ENCODE assay signal across 15 cellular contexts in genomic region chr20:54004397-54004940, GRCh38.
DNase-seq lines count a peak whose midpoint lies in the region; ATAC-seq lines count a peak whose summit lies in the region.
"Had no signal": no experiment of that assay in that cellular context is flagged by ENCODE, and none has a peak within 500 bp of the region (broad histone marks: within the 10 kb centered on the region; RNA-seq: fewer than 3 reads in every experiment).

No MANE protein-coding gene starts in this region.

- H4K8ac ChIP-seq in neuronal stem cell (ENCODE audit: low read depth, low read length): no peak overlapping the region

- H3K4me1 ChIP-seq in neuronal stem cell (ENCODE audit: control insufficient read depth in 2 of 2, insufficient read depth in 1 of 2, low read depth in 1 of 2, low read length in 2 of 2): no peaks in the 10 kb centered on the region
- H3K4me1 ChIP-seq: esophagus squamous epithelium, transverse colon had no signal

- H2BK12ac ChIP-seq in neuronal stem cell (ENCODE audit: low read length): no peak overlapping the region

- no peak for DNase-seq in neuronal stem cell (ENCODE audit: low spot score)
- DNase-seq in NCI-H2107 treated with DMSO at 0.1 percent for 48 hours (lab: John Stamatoyannopoulos, UW; ENCODE audit: unreplicated experiment): no peak
- DNase-seq in amygdala (lab: John Stamatoyannopoulos, UW): no peak
- DNase-seq in HT-29 (ENCODE audit: low spot score): no peak
- DNase-seq: activated CD4-positive, alpha-beta T cell treated with anti-CD3 and anti-CD28 coated beads, Interleukin-2, amount 10 ng/mL, durations not matched to agents 24 days and 14 days; esophagus squamous epithelium; kidney glomerular epithelial cell; NCI-H1694; occipital lobe; stimulated activated CD4-positive, alpha-beta T cell treated with anti-CD3 and anti-CD28 coated beads, Interleukin-2, amount 100 ng/mL, for 48 hours; transverse colon had no signal

- H3K23ac ChIP-seq in neuronal stem cell (ENCODE audit: low read depth, low read length, poor library complexity): no peak overlapping the region

- no peak overlapping the region for H3K4me3 ChIP-seq in neuronal stem cell (ENCODE audit: low read length in 2 of 2)
- H3K4me3 ChIP-seq: esophagus squamous epithelium, transverse colon had no signal

- peak overlapping the region; percentile 54 for H3K9ac ChIP-seq in neuronal stem cell (ENCODE audit: low read depth, low read length, poor library complexity)

- H3K18ac ChIP-seq in neuronal stem cell (ENCODE audit: low read length): no peak overlapping the region

- H2AFZ ChIP-seq in neuronal stem cell (ENCODE audit: low read length): no peak overlapping the region

- H4K91ac ChIP-seq in neuronal stem cell (ENCODE audit: low read depth, low read length, poor library complexity): no peak overlapping the region

- no peaks in the 10 kb centered on the region for H3K36me3 ChIP-seq in neuronal stem cell (replicated peaks in 1 of 2; ENCODE audit: control insufficient read depth in 2 of 2, insufficient read depth in 2 of 2, low read length in 2 of 2)
- H3K36me3 ChIP-seq: esophagus squamous epithelium, transverse colon had no signal

- H3K9me3 ChIP-seq in neuronal stem cell (replicated peaks in 1 of 2; ENCODE audit: control insufficient read depth in 2 of 2, insufficient read depth in 1 of 2, low read depth in 1 of 2, low read length in 2 of 2): peaks cover 0 to 2% of the 10 kb centered on the region in 2 donors

- no peaks in the 10 kb centered on the region for H3K79me1 ChIP-seq in neuronal stem cell (ENCODE audit: low read depth, low read length)

- peak; percentile 99 for ATAC-seq in GM18907 (IDR thresholded peaks at IDR 0.05; ENCODE audit: unreplicated experiment)
- ATAC-seq in GM21515 (IDR thresholded peaks at IDR 0.05; ENCODE audit: unreplicated experiment): peak; percentile 86
- peak; percentile 92 for ATAC-seq in HG03103 (IDR thresholded peaks at IDR 0.05; ENCODE audit: low read depth, unreplicated experiment)

- no peak overlapping the region for H2BK15ac ChIP-seq in neuronal stem cell (ENCODE audit: low read length)

- H3K27me3 ChIP-seq in neuronal stem cell (ENCODE audit: control insufficient read depth in 3 of 3, insufficient read depth in 3 of 3, low read depth in 1 of 3, low read length in 3 of 3): peaks cover 0 to 3% (median 0%) of the 10 kb centered on the region in 3 experiments
- H3K27me3 ChIP-seq: esophagus squamous epithelium, transverse colon had no signal

- H3K4ac ChIP-seq in neuronal stem cell (ENCODE audit: low read length): no peak overlapping the region

- no peak overlapping the region for H3K4me2 ChIP-seq in neuronal stem cell (ENCODE audit: insufficient read depth, low read length, poor library complexity, severe bottlenecking)

- H2BK120ac ChIP-seq in neuronal stem cell (ENCODE audit: low read depth, low read length): no peak overlapping the region

- no peak overlapping the region for H2BK5ac ChIP-seq in neuronal stem cell (ENCODE audit: low read length)

- H3K27ac ChIP-seq in neuronal stem cell (replicated peaks; ENCODE audit: low read length): no peak overlapping the region
- H3K27ac ChIP-seq: esophagus squamous epithelium, RWPE1, transverse colon had no signal

- H3K14ac ChIP-seq in neuronal stem cell (ENCODE audit: low read length): no peak overlapping the region

- H2AK5ac ChIP-seq in neuronal stem cell (ENCODE audit: low read depth, low read length): no peak overlapping the region
